8 cellular contexts compared by ENCODE assay signal in genomic region chr6:16731503-16732018, GRCh38. TPM values are rescaled to one million over a fixed set of nuclear protein-coding genes. Genes with fewer than 3 reads are reported as not detected.
DNase-seq lines count a peak whose midpoint lies in the region; ATAC-seq, FAIRE-seq and TF ChIP-seq lines count a peak whose summit lies in the region.

No MANE protein-coding gene starts in this region.

- peak overlapping the region; percentile 49 for H3K4me2 ChIP-seq in A549

- H3K36me3 Mint-ChIP-seq in activated T-helper 2 cell treated with anti-CD3 and anti-CD28 coated beads, Interferon-gamma antibody, Interleukin-2, Interleukin-4, amounts not matched to agents 10 μg/mL and 5 μg/mL and 100 μg/mL, durations not matched to agents 14 hours and 24 hours and 36 hours (ENCODE audit: low read depth), result peaks cover 57% of the 10 kb centered on the region

- H3K27me3 Mint-ChIP-seq in activated T-helper 2 cell treated with anti-CD3 and anti-CD28 coated beads, Interferon-gamma antibody, Interleukin-2, Interleukin-4, amounts not matched to agents 10 μg/mL and 5 μg/mL and 100 μg/mL, durations not matched to agents 14 hours and 24 hours and 36 hours (ENCODE audit: low read depth), result no peaks in the 10 kb centered on the region

- H3K9me3 ChIP-seq in A549, result no peaks in the 10 kb centered on the region
- no peaks in the 10 kb centered on the region for H3K9me3 ChIP-seq in prostate gland

- intact Hi-C loops in activated T-helper 2 cell treated with anti-CD3 and anti-CD28 coated beads, Interferon-gamma antibody, Interleukin-2, Interleukin-4, amounts not matched to agents 10 μg/mL and 5 μg/mL and 100 μg/mL, durations not matched to agents 14 hours and 24 hours and 36 hours (cut with micrococcal nuclease), result loop anchor here (1.0 to 2.0 kb wide), 5 partner anchors 10 to 74 kb away; partner anchors contain the start of gene ATXN1
- intact Hi-C loops in prostate gland (cut with DNase I), result no loop called here

- ATAC-seq in A549 (no peak), HG03159 (IDR thresholded peaks at IDR 0.05; ENCODE audit: unreplicated experiment) (peak; percentile 96)

- WGBS in A549 (ENCODE audit: missing lambda C conversion rate), result 57% methylated on average over 5 of the region's 5 CpGs
- WGBS in prostate gland, result 35% methylated on average over 5 of the region's 5 CpGs

- peak overlapping the region; percentile 91 for H3K27ac Mint-ChIP-seq in activated T-helper 2 cell treated with anti-CD3 and anti-CD28 coated beads, Interferon-gamma antibody, Interleukin-2, Interleukin-4, amounts not matched to agents 10 μg/mL and 5 μg/mL and 100 μg/mL, durations not matched to agents 14 hours and 24 hours and 36 hours

- no peaks in the 10 kb centered on the region for H3K27me3 ChIP-seq in prostate gland (replicated peaks; ENCODE audit: insufficient read depth)

- H3K27ac ChIP-seq in A549 (no peak overlapping the region), prostate gland (no peak overlapping the region)

- H3K36me3 ChIP-seq in prostate gland, result no peaks in the 10 kb centered on the region

- no peak for TF ChIP-seq RAD21 in A549 (conservative IDR thresholded peaks at IDR 0.05 in 1 of 2, IDR thresholded peaks at IDR 0.05 in 1 of 2)

- POLR2A ChIA-PET in A549 (lab: Yijun Ruan, JAX), result interaction anchor here (0.7 kb wide), 1 partner anchor 20 kb away, joined by 3 read pairs; no protein-coding TSS in a partner anchor

- H3K4me3 ChIP-seq in A549 (no peak overlapping the region), prostate gland (no peak overlapping the region)

- CTCF ChIA-PET in A549 (lab: Yijun Ruan, JAX), result interaction anchor here (0.7 to 1.9 kb wide), 7 partner anchors 15 to 400 kb away, joined by 3 to 5 read pairs (median 4); partner anchors contain the start of gene ATXN1

- no peak for DNase-seq in A549 (ENCODE audit: low read depth in 1 of 2, low spot score in 1 of 2)
- DNase-seq in GM19239 (ENCODE audit: insufficient read length, low spot score), result no peak
- peak; percentile 48 for DNase-seq in activated T-helper 2 cell treated with anti-CD3 and anti-CD28 coated beads, Interferon-gamma antibody, Interleukin-2, Interleukin-4, amounts not matched to agents 10 μg/mL and 5 μg/mL and 100 μg/mL, durations not matched to agents 14 hours and 24 hours and 36 hours (ENCODE audit: low spot score)
- no peak for DNase-seq in AG08396 (ENCODE audit: low spot score)
- no peak for DNase-seq in prostate gland (ENCODE audit: low spot score)
- no peak for DNase-seq in hippocampal formation (lab: John Stamatoyannopoulos, UW)
- no peak for DNase-seq in OCI-M2 (lab: John Stamatoyannopoulos, UW; ENCODE audit: unreplicated experiment)

- no peak for FAIRE-seq in A549 (lab: Jason Lieb, UNC)
- FAIRE-seq in GM19239 (lab: Jason Lieb, UNC), result peak; percentile 91

- TF ChIP-seq POLR2A in A549 (IDR thresholded peaks at IDR 0.05; ENCODE audit: low read length), result no peak
- no peak for TF ChIP-seq POLR2A in prostate gland (IDR thresholded peaks at IDR 0.05)

- TF ChIP-seq EP300 in A549 (IDR thresholded peaks at IDR 0.05), result no peak

- TF ChIP-seq CTCF in A549 (IDR thresholded peaks at IDR 0.05) (no peak), prostate gland (IDR thresholded peaks at IDR 0.05) (no peak)

- H3K4me1 ChIP-seq in A549 (peaks cover 53% of the 10 kb centered on the region), prostate gland (replicated peaks) (peaks cover 4% of the 10 kb centered on the region)

- peak overlapping the region; percentile 65 for H3K4me3 Mint-ChIP-seq in activated T-helper 2 cell treated with anti-CD3 and anti-CD28 coated beads, Interferon-gamma antibody, Interleukin-2, Interleukin-4, amounts not matched to agents 10 μg/mL and 5 μg/mL and 100 μg/mL, durations not matched to agents 14 hours and 24 hours and 36 hours (ENCODE audit: low read depth)

- no peaks in the 10 kb centered on the region for H3K9me3 Mint-ChIP-seq in activated T-helper 2 cell treated with anti-CD3 and anti-CD28 coated beads, Interferon-gamma antibody, Interleukin-2, Interleukin-4, amounts not matched to agents 10 μg/mL and 5 μg/mL and 100 μg/mL, durations not matched to agents 14 hours and 24 hours and 36 hours

- H3K4me1 Mint-ChIP-seq in activated T-helper 2 cell treated with anti-CD3 and anti-CD28 coated beads, Interferon-gamma antibody, Interleukin-2, Interleukin-4, amounts not matched to agents 10 μg/mL and 5 μg/mL and 100 μg/mL, durations not matched to agents 14 hours and 24 hours and 36 hours (ENCODE audit: low read depth), result peaks cover 60% of the 10 kb centered on the region

TF ChIP-seq in A549, 52 proteins besides CTCF, POLR2A, EP300 and RAD21:
- TF ChIP-seq HES2 (IDR thresholded peaks at IDR 0.05), result no peak

RNA-seq across cellular contexts. Expression of gene ATXN1, which starts 29.7 kb away (rescaled TPM):
- 8.3 and 10.5 TPM in 2 replicates for polyA plus RNA-seq in A549 (2011; rRNA removed)
- polyA plus RNA-seq in A549 (2012; cell fraction: cytosol; rRNA removed), result 1.9 and 3.4 TPM in 2 replicates
- polyA plus RNA-seq in A549 (2012; cell fraction: nucleus; rRNA removed), result 4.3 and 4.5 TPM in 2 replicates
- polyA plus RNA-seq in A549 (2017; fragmentation: RNase III; extraction: RNeasy Plus Mini Kit Qiagen cat#74134 plus additional on column Dnase treatment), result 2.2 to 3.1 TPM (median 2.9 TPM) in 3 replicates
- 22.8 and 27.3 TPM in 2 replicates for polyA minus RNA-seq in A549 (2011; rRNA and poly(A)+ RNA removed)
- total RNA-seq in activated T-helper 2 cell treated with anti-CD3 and anti-CD28 coated beads, Interferon-gamma antibody, Interleukin-2, Interleukin-4, amounts not matched to agents 10 μg/mL and 5 μg/mL and 100 μg/mL, durations not matched to agents 14 hours and 24 hours and 36 hours, result 66.5 and 69.1 TPM in 2 replicates
- 10 to 100 TPM; 28.5 to 89.0 TPM for total RNA-seq in prostate gland
